Comparison of ENCODE assay signal across 18 cellular contexts in the genomic region with DNA sequence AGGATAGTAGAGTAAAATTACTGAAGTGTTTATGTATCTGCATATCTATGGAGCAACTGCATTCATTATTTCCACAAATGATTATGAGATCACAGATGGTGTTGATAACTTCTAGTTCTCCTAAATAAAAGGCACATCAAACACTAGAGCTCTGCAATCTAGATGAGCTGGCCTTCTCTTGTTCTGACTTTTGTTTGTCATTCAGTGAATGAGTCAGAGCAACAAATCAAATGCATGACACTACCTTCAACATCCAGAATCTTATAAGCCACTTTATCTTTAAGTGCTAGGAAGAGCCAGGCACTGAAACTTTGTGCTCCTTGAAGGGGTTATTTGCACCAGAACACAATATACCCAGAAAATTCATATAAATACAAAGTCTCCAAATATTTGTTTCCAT.
"Had no signal": no experiment of that assay in that cellular context is flagged by ENCODE, and none has a peak within 500 bp of the region (broad histone marks: within the 10 kb centered on the region; RNA-seq: fewer than 3 reads in every experiment).

No MANE protein-coding gene starts in this region.

- H3K36me3 ChIP-seq: left lung, neutrophil, pancreas, right lobe of liver, thoracic aorta, upper lobe of right lung had no signal

- H3K27ac ChIP-seq: left lung, neutrophil, pancreas, right lobe of liver, thoracic aorta, upper lobe of right lung had no signal

- H3K9me3 ChIP-seq: left lung, neutrophil, pancreas, right lobe of liver, thoracic aorta, upper lobe of right lung had no signal

- H3K27me3 ChIP-seq: left lung, neutrophil, pancreas, right lobe of liver, upper lobe of right lung had no signal

- H3K4me3 ChIP-seq: left lung, pancreas, right lobe of liver, thoracic aorta, upper lobe of right lung had no signal

- H3K4me1 ChIP-seq: left lung, pancreas, right lobe of liver, upper lobe of right lung had no signal

- DNase-seq: activated B cell treated with CpG ODN at 0.5 μM for 24 hours; activated CD4-positive, alpha-beta memory T cell treated with anti-CD3 and anti-CD28 coated beads for 36 hours; activated CD4-positive, alpha-beta T cell treated with anti-CD3 and anti-CD28 coated beads for 4 hours; activated CD8-positive, alpha-beta memory T cell treated with anti-CD3 and anti-CD28 coated beads, Interleukin-2, amount 10 ng/mL, durations not matched to agents 7 days and 5 days; activated naive CD4-positive, alpha-beta T cell; activated naive CD8-positive, alpha-beta T cell treated with anti-CD3 and anti-CD28 coated beads for 36 hours; central memory CD4-positive, alpha-beta T cell; endodermal cell; kidney; left lung; pancreas; right lobe of liver; small intestine; stimulated activated CD4-positive, alpha-beta T cell treated with anti-CD3 and anti-CD28 coated beads, Interleukin-15, amount 100 ng/mL, for 24 hours; stimulated activated CD4-positive, alpha-beta T cell treated with anti-CD3 and anti-CD28 coated beads, Interleukin-4, amount 100 ng/mL, for 1 hour; upper lobe of right lung had no signal
